19 cellular contexts compared by ENCODE assay signal in genomic region chr12:91414147-91414546, GRCh38.
DNase-seq lines count a peak whose midpoint lies in the region; ATAC-seq and TF ChIP-seq lines count a peak whose summit lies in the region.
"Had no signal": no experiment of that assay in that cellular context is flagged by ENCODE, and none has a peak within 500 bp of the region (broad histone marks: within the 10 kb centered on the region; RNA-seq: fewer than 3 reads in every experiment).

No MANE protein-coding gene starts in this region.

- intact Hi-C loops in activated naive CD4-positive, alpha-beta T cell treated with anti-CD3 and anti-CD28 coated beads for 36 hours (cut with micrococcal nuclease), result no loop called here

- H3K27me3 ChIP-seq in suprapubic skin, result no peaks in the 10 kb centered on the region
- H3K27me3 ChIP-seq: BLaER1 treated with 17β-estradiol and CSF1 and Interleukin-3, amounts not matched to agents 10 nM and 100 nM; MG63; Peyer's patch had no signal

- DNase-seq in HFF-Myc (ENCODE audit: extremely low read depth, low read depth) (peak; percentile 24), SK-N-MC (ENCODE audit: low read depth, low spot score) (peak; percentile 40), foreskin fibroblast (peak; percentile 14 to 47), suprapubic skin (ENCODE audit: low spot score in 2 of 2) (no peak), G401 (ENCODE audit: low spot score) (no peak), COLO829 (ENCODE audit: low spot score) (no peak)
- DNase-seq in activated naive CD4-positive, alpha-beta T cell treated with anti-CD3 and anti-CD28 coated beads for 36 hours, result no peak
- DNase-seq: KBM-7, NCI-H1092 treated with DMSO at 0.1 percent for 48 hours, NCI-H1694 treated with DMSO at 0.1 percent for 48 hours, NCI-H446, NCI-H748 treated with DMSO at 0.1 percent for 48 hours, Peyer's patch, SHP77 treated with DMSO at 0.1 percent for 48 hours, SW 1271 had no signal

- no peaks in the 10 kb centered on the region for H3K9me3 ChIP-seq in SK-N-MC (ENCODE audit: low read depth, low read length)
- H3K9me3 ChIP-seq in suprapubic skin, result no peaks in the 10 kb centered on the region
- H3K9me3 ChIP-seq: BLaER1 treated with 17β-estradiol and CSF1 and Interleukin-3, amounts not matched to agents 10 nM and 100 nM; MG63; Peyer's patch had no signal

- TF ChIP-seq EP300 in suprapubic skin (IDR thresholded peaks at IDR 0.05), result no peak

- in situ Hi-C loops in G401 (cut with HindIII; ENCODE audit: low sequenced_read_pairs), result no loop called here

- peaks cover 2% of the 10 kb centered on the region for H3K27me3 Mint-ChIP-seq in activated naive CD4-positive, alpha-beta T cell treated with anti-CD3 and anti-CD28 coated beads for 36 hours (ENCODE audit: low read depth)

- H3K4me1 ChIP-seq in suprapubic skin, result peaks cover 14% of the 10 kb centered on the region
- H3K4me1 ChIP-seq: BLaER1 treated with 17β-estradiol and CSF1 and Interleukin-3, amounts not matched to agents 10 nM and 100 nM; Peyer's patch had no signal

- H3K36me3 ChIP-seq in SK-N-MC (ENCODE audit: insufficient read depth, low read length), result no peaks in the 10 kb centered on the region
- no peaks in the 10 kb centered on the region for H3K36me3 ChIP-seq in suprapubic skin
- H3K36me3 ChIP-seq: BLaER1 treated with 17β-estradiol and CSF1 and Interleukin-3, amounts not matched to agents 10 nM and 100 nM; MG63; Peyer's patch had no signal

- TF ChIP-seq CTCF in HFF-Myc (IDR thresholded peaks at IDR 0.05; ENCODE audit: low read depth, low read length, missing control alignments), result no peak
- no peak for TF ChIP-seq CTCF in foreskin fibroblast (IDR thresholded peaks at IDR 0.05; ENCODE audit: low read depth, low read length)
- TF ChIP-seq CTCF in suprapubic skin (IDR thresholded peaks at IDR 0.05), result no peak

- no peak for ATAC-seq in GM18909 (IDR thresholded peaks at IDR 0.05; ENCODE audit: poor library complexity, unreplicated experiment)

- WGBS in suprapubic skin, result 67% methylated on average over 1 of the region's 1 CpG

- no peak overlapping the region for H3K9ac ChIP-seq in SK-N-MC (ENCODE audit: insufficient read length)
- H3K9ac ChIP-seq: BLaER1 treated with 17β-estradiol and CSF1 and Interleukin-3, amounts not matched to agents 10 nM and 100 nM had no signal

- H3K27ac Mint-ChIP-seq in activated naive CD4-positive, alpha-beta T cell treated with anti-CD3 and anti-CD28 coated beads for 36 hours, result no peak overlapping the region

- H3K36me3 Mint-ChIP-seq in activated naive CD4-positive, alpha-beta T cell treated with anti-CD3 and anti-CD28 coated beads for 36 hours (ENCODE audit: low read depth), result no peaks in the 10 kb centered on the region

- CTCF ChIA-PET in activated naive CD4-positive, alpha-beta T cell treated with anti-CD3 and anti-CD28 coated beads for 36 hours (lab: Charles Lee), result interaction anchor here (1.2 to 1.5 kb wide), 2 partner anchors 14 to 33 kb away, joined by 3 to 5 read pairs; no protein-coding TSS in a partner anchor

- H3K27ac ChIP-seq in SK-N-MC, result no peak overlapping the region
- peak overlapping the region; percentile 4 for H3K27ac ChIP-seq in suprapubic skin
- H3K27ac ChIP-seq: BLaER1 treated with 17β-estradiol and CSF1 and Interleukin-3, amounts not matched to agents 10 nM and 100 nM; HL-60; Peyer's patch had no signal

- no peaks in the 10 kb centered on the region for H3K9me3 Mint-ChIP-seq in activated naive CD4-positive, alpha-beta T cell treated with anti-CD3 and anti-CD28 coated beads for 36 hours

- H3K4me3 Mint-ChIP-seq in activated naive CD4-positive, alpha-beta T cell treated with anti-CD3 and anti-CD28 coated beads for 36 hours, result no peak overlapping the region

- no peaks in the 10 kb centered on the region for H3K4me1 Mint-ChIP-seq in activated naive CD4-positive, alpha-beta T cell treated with anti-CD3 and anti-CD28 coated beads for 36 hours (ENCODE audit: low read depth)

- TF ChIP-seq POLR2A in suprapubic skin (IDR thresholded peaks at IDR 0.05), result no peak

- no peak overlapping the region for H3K4me3 ChIP-seq in HFF-Myc (replicated peaks; ENCODE audit: low read depth, low read length)
- peak overlapping the region; percentile 21; the same call in 1 of the 2 replicates for H3K4me3 ChIP-seq in SK-N-MC
- no peak overlapping the region for H3K4me3 ChIP-seq in foreskin fibroblast (ENCODE audit: low read depth in 1 of 2, low read length in 2 of 2)
- no peak overlapping the region for H3K4me3 ChIP-seq in suprapubic skin
- H3K4me3 ChIP-seq: BLaER1 treated with 17β-estradiol and CSF1 and Interleukin-3, amounts not matched to agents 10 nM and 100 nM; MG63; Peyer's patch had no signal

Comparison
In these comparisons a context has a peak if more than half of its experiments do, and no peak if none do; other contexts are left out.
1. DNase-seq: peak in HFF-Myc (single experiment), SK-N-MC (single experiment) and foreskin fibroblast (2 of 2); none in suprapubic skin (0 of 2), activated naive CD4-positive, alpha-beta T cell treated with anti-CD3 and anti-CD28 coated beads for 36 hours (single experiment), G401 (single experiment) and COLO829 (single experiment).